Comparison of ENCODE assay signal across 32 cellular contexts in the genomic region with DNA sequence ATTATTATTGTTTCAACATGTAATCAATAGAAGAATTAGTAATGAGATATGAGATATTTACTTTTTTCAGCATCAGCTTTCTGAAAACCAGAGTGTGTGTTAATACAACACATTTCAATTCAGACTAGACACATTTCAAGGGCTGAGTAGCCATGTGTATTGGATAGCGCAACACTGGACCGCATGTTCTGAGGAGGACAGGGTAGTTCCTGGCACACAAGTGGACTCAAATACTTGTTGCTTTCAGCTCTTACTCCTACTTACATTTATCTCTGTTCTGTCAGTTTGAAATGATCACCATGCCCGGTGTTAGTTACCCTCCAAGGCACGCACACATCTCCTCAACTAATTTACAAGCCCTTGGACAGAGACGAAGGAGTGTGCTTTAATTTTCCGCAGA.
"Had no signal": no experiment of that assay in that cellular context is flagged by ENCODE, and none has a peak within 500 bp of the region (broad histone marks: within the 10 kb centered on the region; RNA-seq: fewer than 3 reads in every experiment).

No MANE protein-coding gene starts in this region.

- H3K27ac ChIP-seq: adrenal gland, ascending aorta, body of pancreas, brain microvascular endothelial cell, breast epithelium, cardiac muscle cell had no signal

- H3K4me3 ChIP-seq: adrenal gland, ascending aorta, body of pancreas, breast epithelium, cardiac muscle cell had no signal

- DNase-seq: activated effector memory CD4-positive, alpha-beta T cell treated with anti-CD3 and anti-CD28 coated beads, Interleukin-2, amount 50 U/mL, for 16 hours; activated effector memory CD4-positive, alpha-beta T cell treated with Interleukin-2 at 50 U/mL for 16 hours; activated gamma-delta T cell; activated gamma-delta T cell treated with Interleukin-2 at 50 U/mL for 16 hours; activated naive CD4-positive, alpha-beta T cell; activated naive CD4-positive, alpha-beta T cell treated with anti-CD3 and anti-CD28 coated beads for 36 hours; activated naive CD4-positive, alpha-beta T cell treated with anti-CD3 and anti-CD28 coated beads, Interleukin-2, amount 10 ng/mL, durations not matched to agents 7 days and 5 days; activated naive CD4-positive, alpha-beta T cell treated with anti-CD3 and anti-CD28 coated beads, Interleukin-2, amount 50 U/mL, for 16 hours; activated naive CD4-positive, alpha-beta T cell treated with Interleukin-2 at 50 U/mL for 16 hours; activated naive CD8-positive, alpha-beta T cell treated with anti-CD3 and anti-CD28 coated beads for 36 hours; activated naive CD8-positive, alpha-beta T cell treated with anti-CD3 and anti-CD28 coated beads, Interleukin-2, amount 10 ng/mL, durations not matched to agents 7 days and 5 days; activated naive CD8-positive, alpha-beta T cell treated with anti-CD3 and anti-CD28 coated beads, Interleukin-2, amount 50 U/mL, for 24 hours; activated T-cell treated with anti-CD3 and anti-CD28 coated beads, Interleukin-2, amount 50 U/mL, for 1 hour; activated T-cell treated with anti-CD3 and anti-CD28 coated beads, Interleukin-2, amount 50 U/mL, for 24 hours; activated T-cell treated with anti-CD3 and anti-CD28 coated beads, Interleukin-2, amount 50 U/mL, for 4 hours; activated T-cell treated with anti-CD3 and anti-CD28 coated beads, Interleukin-2, amount 50 U/mL, for 48 hours; activated T-cell treated with anti-CD3 and anti-CD28 coated beads, Interleukin-2, amount 50 U/mL, for 72 hours; adrenal gland; amniotic stem cell; amygdala; anterior cingulate cortex; aorta; body of pancreas; brain microvascular endothelial cell; caudate nucleus; central memory CD4-positive, alpha-beta T cell; cerebellar nuclear complex had no signal

- ATAC-seq: activated naive CD4-positive, alpha-beta T cell treated with anti-CD3 and anti-CD28 coated beads, Interleukin-2, amount 50 U/mL, for 72 hours; activated naive CD8-positive, alpha-beta T cell treated with anti-CD3 and anti-CD28 coated beads, Interleukin-2, amount 50 U/mL, for 24 hours; activated T-cell treated with anti-CD3 and anti-CD28 coated beads, Interleukin-2, amount 50 U/mL, for 4 hours; activated T-cell treated with anti-CD3 and anti-CD28 coated beads, Interleukin-2, amount 50 U/mL, for 72 hours; activated T-helper 17 cell treated with anti-CD3 and anti-CD28 coated beads, Interleukin-2, amount 50 U/mL, for 72 hours; body of pancreas had no signal

- H3K27me3 ChIP-seq: adrenal gland, ascending aorta, body of pancreas, brain microvascular endothelial cell, breast epithelium, cardiac muscle cell had no signal
